In genomic region chr20:57772349-57772964, GRCh38 we compare ENCODE assay signal across 9 cellular contexts.
DNase-seq lines count a peak whose midpoint lies in the region; ATAC-seq, FAIRE-seq and TF ChIP-seq lines count a peak whose summit lies in the region.
"Had no signal": no experiment of that assay in that cellular context is flagged by ENCODE, and none has a peak within 500 bp of the region (broad histone marks: within the 10 kb centered on the region; RNA-seq: fewer than 3 reads in every experiment).

No MANE protein-coding gene starts in this region.

- peak overlapping the region; percentile 52 for H3K4me2 ChIP-seq in osteoblast (ENCODE audit: insufficient read depth, low read length)
- H3K4me2 ChIP-seq in hepatocyte = no peak overlapping the region

- DNase-seq in ELF-1 (ENCODE audit: low read depth, low spot score) (peak; percentile 91), NCI-H2171 treated with DMSO at 0.1 percent for 48 hours (lab: John Stamatoyannopoulos, UW) (peak; percentile 69), bronchial epithelial cell (ENCODE audit: low read depth) (peak; percentile 93), osteoblast (ENCODE audit: insufficient read length, low spot score, missing footprints) (peak; percentile 90), epidermal melanocyte (ENCODE audit: insufficient read length, low spot score) (no peak), hepatocyte (ENCODE audit: low spot score) (no peak), NAMALWA (ENCODE audit: low spot score) (no peak)
- DNase-seq: natural killer cell had no signal

- H3K9me2 ChIP-seq in hepatocyte (replicated peaks; ENCODE audit: insufficient read depth) = no peaks in the 10 kb centered on the region

- peaks cover 4% of the 10 kb centered on the region for H3K4me1 ChIP-seq in osteoblast (ENCODE audit: insufficient read depth, low read length)
- H3K4me1 ChIP-seq in hepatocyte (ENCODE audit: insufficient read depth) = peaks cover 2% of the 10 kb centered on the region

- TF ChIP-seq CTCF in bronchial epithelial cell (IDR thresholded peaks at IDR 0.05; ENCODE audit: insufficient read depth, low read length, severe bottlenecking) (no peak), osteoblast (IDR thresholded peaks at IDR 0.05; ENCODE audit: extremely low read depth, low read depth, low read length) (no peak), hepatocyte (IDR thresholded peaks at IDR 0.05; ENCODE audit: poor library complexity) (no peak)

- H3K9me3 ChIP-seq in osteoblast (ENCODE audit: low read depth, low read length) = no peaks in the 10 kb centered on the region
- no peaks in the 10 kb centered on the region for H3K9me3 ChIP-seq in hepatocyte (ENCODE audit: low read depth)

- no peak for ATAC-seq in HG03442 (IDR thresholded peaks at IDR 0.05; ENCODE audit: unreplicated experiment)

- FAIRE-seq in bronchial epithelial cell (lab: Jason Lieb, UNC) = no peak

- H4K20me1 ChIP-seq in osteoblast (ENCODE audit: insufficient read depth, low read length) = no peaks in the 10 kb centered on the region
- no peaks in the 10 kb centered on the region for H4K20me1 ChIP-seq in hepatocyte (ENCODE audit: insufficient read depth, poor library complexity, severe bottlenecking)

- WGBS in hepatocyte (ENCODE audit: low lambda C conversion rate, missing lambda C conversion rate) = 53% methylated on average over 15 of the region's 15 CpGs

- H3K27ac ChIP-seq in osteoblast (ENCODE audit: low read depth, low read length) = no peak overlapping the region
- no peak overlapping the region for H3K27ac ChIP-seq in hepatocyte

- H3K79me2 ChIP-seq in osteoblast (ENCODE audit: insufficient read depth, low read length) (no peaks in the 10 kb centered on the region), hepatocyte (no peaks in the 10 kb centered on the region)

- H3K27me3 ChIP-seq in bronchial epithelial cell (ENCODE audit: control insufficient read depth, insufficient read depth, low read length) (no peaks in the 10 kb centered on the region), osteoblast (ENCODE audit: insufficient read depth, low read length) (no peaks in the 10 kb centered on the region), hepatocyte (no peaks in the 10 kb centered on the region)

- H3K36me3 ChIP-seq in bronchial epithelial cell (ENCODE audit: control insufficient read depth, insufficient read depth, low read length) = no peaks in the 10 kb centered on the region
- no peaks in the 10 kb centered on the region for H3K36me3 ChIP-seq in osteoblast (ENCODE audit: insufficient read depth, low read length)
- H3K36me3 ChIP-seq in hepatocyte (replicated peaks; ENCODE audit: insufficient read depth, low read depth) = no peaks in the 10 kb centered on the region

- no peak overlapping the region for H3K4me3 ChIP-seq in bronchial epithelial cell (ENCODE audit: low read depth, low read length)
- H3K4me3 ChIP-seq in osteoblast (ENCODE audit: insufficient read depth, low read length) = no peak overlapping the region
- no peak overlapping the region for H3K4me3 ChIP-seq in hepatocyte

- H2AFZ ChIP-seq in osteoblast (ENCODE audit: low read length) (peak overlapping the region; percentile 45), hepatocyte (no peak overlapping the region)

Comparison
In these comparisons a context has a peak if more than half of its experiments do, and no peak if none do; other contexts are left out.
1. DNase-seq: peak in ELF-1 (single experiment), NCI-H2171 treated with DMSO at 0.1 percent for 48 hours (single experiment), bronchial epithelial cell (single experiment) and osteoblast (single experiment); none in epidermal melanocyte (single experiment), hepatocyte (single experiment) and NAMALWA (single experiment).